10 cellular contexts compared by ENCODE assay signal in the genomic region with DNA sequence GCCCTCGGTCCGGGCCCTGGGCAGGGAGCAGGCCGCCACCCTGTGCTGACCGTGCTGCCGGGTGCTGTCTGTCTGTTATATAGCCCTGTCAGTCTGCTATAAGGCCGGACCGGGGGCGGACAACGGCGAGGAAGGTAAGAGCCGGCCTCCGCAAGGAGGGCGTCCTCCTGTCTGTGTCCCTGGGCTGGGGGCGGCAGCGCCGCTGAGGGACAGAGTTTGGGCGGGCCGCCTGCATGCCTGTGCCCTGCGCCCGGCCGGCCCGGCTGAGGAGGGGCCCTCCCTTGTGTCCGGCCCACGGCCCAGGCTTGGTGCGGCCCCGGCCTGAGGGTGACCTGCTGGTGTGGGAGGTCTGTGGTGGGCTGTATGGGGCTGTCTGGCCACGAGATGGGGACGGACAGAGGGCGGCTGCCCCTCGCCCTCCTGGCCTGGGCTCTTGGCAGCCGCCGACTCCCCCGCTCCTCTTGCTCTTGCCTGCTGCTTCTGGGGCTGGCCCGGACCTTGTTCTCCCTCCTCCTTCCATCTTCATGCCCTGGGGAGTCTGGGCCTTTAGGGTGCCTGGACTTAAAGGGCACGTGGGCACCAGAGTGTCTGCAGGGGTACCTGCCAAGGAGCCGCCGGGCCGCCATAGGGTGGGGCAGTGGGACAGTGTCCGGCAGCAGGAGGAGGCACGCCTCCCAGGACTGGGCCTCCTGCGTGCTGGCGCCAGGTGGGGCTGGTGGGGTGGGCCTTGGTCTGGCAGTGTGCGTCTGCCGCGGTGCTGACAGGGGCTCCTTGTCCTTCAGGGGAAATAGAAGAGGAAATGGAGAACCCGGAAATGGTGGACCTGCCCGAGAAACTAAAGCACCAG. TPM values are rescaled to one million over a fixed set of nuclear protein-coding genes. Genes with fewer than 3 reads are reported as not detected.
"Had no signal": no experiment of that assay in that cellular context is flagged by ENCODE, and none has a peak within 500 bp of the region (broad histone marks: within the 10 kb centered on the region; RNA-seq: fewer than 3 reads in every experiment).

No MANE protein-coding gene starts in this region.

- H3K27ac ChIP-seq: foreskin keratinocyte, hepatocyte, ovary, prostate gland, testis, vagina had no signal

- H3K4me2 ChIP-seq: hepatocyte had no signal

- FAIRE-seq: endometrium had no signal

- H2AFZ ChIP-seq: hepatocyte had no signal

- DNase-seq: cerebellar nuclear complex, cortex of kidney had no signal

- H3K36me3 ChIP-seq: breast epithelium, ovary had no signal

- H3K4me1 ChIP-seq: breast epithelium, foreskin keratinocyte, prostate gland had no signal

- H3K27me3 ChIP-seq: breast epithelium, foreskin keratinocyte, hepatocyte, ovary, testis, vagina had no signal

- H3K9me3 ChIP-seq: breast epithelium, ovary, prostate gland, testis, vagina had no signal

- H3K4me3 ChIP-seq: breast epithelium, hepatocyte, ovary, prostate gland, testis, vagina had no signal

- H3K79me2 ChIP-seq: hepatocyte had no signal

RNA-seq across cellular contexts. Expression of a gene that starts 51.2 kb away (rescaled TPM):
- total RNA-seq: hepatocyte, vagina had no signal
